33 cellular contexts compared by ENCODE assay signal in genomic region chr1:182561432-182561831, GRCh38. TPM values are rescaled to one million over a fixed set of nuclear protein-coding genes. Genes with fewer than 3 reads are reported as not detected.
"Had no signal": no experiment of that assay in that cellular context is flagged by ENCODE, and none has a peak within 500 bp of the region (broad histone marks: within the 10 kb centered on the region; RNA-seq: fewer than 3 reads in every experiment).

No MANE protein-coding gene starts in this region.

- H3K36me3 ChIP-seq: adrenal gland, breast epithelium, Peyer's patch, SJSA1 had no signal

- DNase-seq: activated CD4-positive, alpha-beta T cell treated with anti-CD3 and anti-CD28 coated beads for 36 hours; activated CD4-positive, alpha-beta T cell treated with anti-CD3 and anti-CD28 coated beads, Interleukin-2, amount 10 ng/mL, durations not matched to agents 7 days and 5 days; activated CD4-positive, alpha-beta T cell treated with anti-CD3 and anti-CD28 coated beads, Interleukin-2, amount 50 U/mL, for 48 hours; activated CD8-positive, alpha-beta memory T cell treated with anti-CD3 and anti-CD28 coated beads for 24 hours; activated CD8-positive, alpha-beta memory T cell treated with anti-CD3 and anti-CD28 coated beads, Interleukin-2, amount 10 ng/mL, durations not matched to agents 7 days and 5 days; activated CD8-positive, alpha-beta memory T cell treated with anti-CD3 and anti-CD28 coated beads, Interleukin-2, amount 50 U/mL, for 48 hours; activated effector memory CD4-positive, alpha-beta T cell treated with Interleukin-2 at 50 U/mL for 16 hours; activated naive CD4-positive, alpha-beta T cell; activated naive CD4-positive, alpha-beta T cell treated with anti-CD3 and anti-CD28 coated beads, Interleukin-2, amount 50 U/mL, for 16 hours; activated naive CD8-positive, alpha-beta T cell treated with anti-CD3 and anti-CD28 coated beads, Interleukin-2, amount 10 ng/mL, durations not matched to agents 7 days and 5 days; activated T-cell treated with anti-CD3 and anti-CD28 coated beads, Interleukin-2, amount 50 U/mL, for 48 hours; adrenal gland; body of pancreas; NCI-H1105; NCI-H1417 treated with DMSO at 0.1 percent for 48 hours; NCI-H187 treated with DMSO at 0.1 percent for 48 hours; NCI-H2081; NCI-H226; NCI-H446 treated with DMSO at 0.1 percent for 48 hours; NCI-H524; PC-3; Peyer's patch; RPMI8226; SHP77 treated with DMSO at 0.1 percent for 48 hours; SK-N-SH had no signal

- H3K4me1 ChIP-seq: adrenal gland, body of pancreas, breast epithelium, Peyer's patch, SJSA1 had no signal

- H3K9me3 ChIP-seq: adrenal gland, body of pancreas, breast epithelium, Peyer's patch, SJSA1, SK-N-SH had no signal

- H3K36me3 Mint-ChIP-seq: activated CD8-positive, alpha-beta memory T cell treated with anti-CD3 and anti-CD28 coated beads, Interleukin-2, amount 10 ng/mL, durations not matched to agents 7 days and 5 days; activated naive CD8-positive, alpha-beta T cell treated with anti-CD3 and anti-CD28 coated beads, Interleukin-2, amount 10 ng/mL, durations not matched to agents 7 days and 5 days; WTC11 had no signal

- H3K27ac ChIP-seq: adrenal gland, body of pancreas, breast epithelium, Peyer's patch, SJSA1 had no signal

- H3K4me3 Mint-ChIP-seq: activated CD4-positive, alpha-beta T cell treated with anti-CD3 and anti-CD28 coated beads for 36 hours; activated CD4-positive, alpha-beta T cell treated with anti-CD3 and anti-CD28 coated beads, Interleukin-2, amount 10 ng/mL, durations not matched to agents 7 days and 5 days; activated CD8-positive, alpha-beta memory T cell treated with anti-CD3 and anti-CD28 coated beads, Interleukin-2, amount 10 ng/mL, durations not matched to agents 7 days and 5 days; activated naive CD8-positive, alpha-beta T cell treated with anti-CD3 and anti-CD28 coated beads, Interleukin-2, amount 10 ng/mL, durations not matched to agents 7 days and 5 days; T-helper 1 cell treated with Interleukin-12 subunit alpha and Interleukin-12 subunit beta and Interleukin-4 antibody, amounts not matched to agents 30 μg/mL and 1 μg/mL, for 36 hours; T-helper 2 cell treated with Interferon-gamma antibody and Interleukin-4, amounts not matched to agents 5 μg/mL and 100 μg/mL, for 36 hours; WTC11 had no signal

- H3K4me3 ChIP-seq: adrenal gland, body of pancreas, breast epithelium, K562, Peyer's patch, SJSA1 had no signal

- H3K9me3 Mint-ChIP-seq: activated CD4-positive, alpha-beta T cell treated with anti-CD3 and anti-CD28 coated beads, Interleukin-2, amount 10 ng/mL, durations not matched to agents 7 days and 5 days; T-helper 1 cell treated with Interleukin-12 subunit alpha and Interleukin-12 subunit beta and Interleukin-4 antibody, amounts not matched to agents 30 μg/mL and 1 μg/mL, for 36 hours; T-helper 2 cell treated with Interferon-gamma antibody and Interleukin-4, amounts not matched to agents 5 μg/mL and 100 μg/mL, for 36 hours; WTC11 had no signal

- H3K27me3 ChIP-seq: adrenal gland, body of pancreas, breast epithelium, Peyer's patch, SJSA1 had no signal

- H3K4me1 Mint-ChIP-seq: activated CD4-positive, alpha-beta T cell treated with anti-CD3 and anti-CD28 coated beads, Interleukin-2, amount 10 ng/mL, durations not matched to agents 7 days and 5 days had no signal

- ATAC-seq: activated CD4-positive, alpha-beta T cell treated with anti-CD3 and anti-CD28 coated beads for 36 hours; activated CD4-positive, CD25-positive, alpha-beta regulatory T cell treated with anti-CD3 and anti-CD28 coated beads, Interleukin-2, amount 50 U/mL, for 24 hours; activated CD8-positive, alpha-beta memory T cell treated with anti-CD3 and anti-CD28 coated beads, Interleukin-2, amount 10 ng/mL, durations not matched to agents 7 days and 5 days; body of pancreas; K562; PC-3; WTC11 had no signal

- H3K27ac Mint-ChIP-seq: activated CD4-positive, alpha-beta T cell treated with anti-CD3 and anti-CD28 coated beads for 36 hours; activated CD4-positive, alpha-beta T cell treated with anti-CD3 and anti-CD28 coated beads, Interleukin-2, amount 10 ng/mL, durations not matched to agents 7 days and 5 days; activated CD8-positive, alpha-beta memory T cell treated with anti-CD3 and anti-CD28 coated beads, Interleukin-2, amount 10 ng/mL, durations not matched to agents 7 days and 5 days; activated naive CD8-positive, alpha-beta T cell treated with anti-CD3 and anti-CD28 coated beads, Interleukin-2, amount 10 ng/mL, durations not matched to agents 7 days and 5 days; T-helper 1 cell treated with Interleukin-12 subunit alpha and Interleukin-12 subunit beta and Interleukin-4 antibody, amounts not matched to agents 30 μg/mL and 1 μg/mL, for 36 hours; T-helper 2 cell treated with Interferon-gamma antibody and Interleukin-4, amounts not matched to agents 5 μg/mL and 100 μg/mL, for 36 hours; WTC11 had no signal

RNA-seq across cellular contexts. Expression of gene RNASEL, which starts 27.6 kb away (rescaled TPM):
- polyA plus RNA-seq: SK-N-SH had no signal

RNA-seq across cellular contexts. Expression of gene RGS16, which starts 42.8 kb away (rescaled TPM):
- total RNA-seq: M059J had no signal
